In genomic region chr17:82826211-82826610, GRCh38 we compare ENCODE assay signal across 25 cellular contexts. TPM values are rescaled to one million over a fixed set of nuclear protein-coding genes. Genes with fewer than 3 reads are reported as not detected.
DNase-seq lines count a peak whose midpoint lies in the region; ATAC-seq, FAIRE-seq and TF ChIP-seq lines count a peak whose summit lies in the region.
"Had no signal": no experiment of that assay in that cellular context is flagged by ENCODE, and none has a peak within 500 bp of the region (broad histone marks: within the 10 kb centered on the region; RNA-seq: fewer than 3 reads in every experiment).

No MANE protein-coding gene starts in this region.

- H3K9me1 ChIP-seq in K562 (ENCODE audit: control insufficient read depth, insufficient read depth, low read length) = no peaks in the 10 kb centered on the region

- ATAC-seq in left ventricle myocardium superior = no peak
- no peak for ATAC-seq in A549
- no peak for ATAC-seq in K562

- no peak overlapping the region for H2AFZ ChIP-seq in K562 (ENCODE audit: low read depth, low read length)

- POLR2A ChIA-PET in A549 (lab: Yijun Ruan, JAX) = no interaction called here
- POLR2A ChIA-PET in K562 (lab: Yijun Ruan, JAX) = interaction anchor here (1.2 to 1.7 kb wide), 2 partner anchors 9 to 27 kb away, joined by 3 to 4 read pairs; no protein-coding TSS in a partner anchor

- TF ChIP-seq POLR2A in A549 (IDR thresholded peaks at IDR 0.05; ENCODE audit: low read length) = no peak
- TF ChIP-seq POLR2A in K562 (conservative IDR thresholded peaks at IDR 0.05) = no peak
- no peak for TF ChIP-seq POLR2A in suprapubic skin (IDR thresholded peaks at IDR 0.05)

- DNase-seq in cardiac muscle cell (ENCODE audit: low read depth in 1 of 2, low spot score in 1 of 2) (no peak), left ventricle myocardium superior (no peak), A549 (ENCODE audit: low read depth in 1 of 2, low spot score in 1 of 2) (no peak), K562 (ENCODE audit: extremely low read depth in 1 of 4, low spot score in 3 of 4) (no peak), D341Med (ENCODE audit: low spot score) (no peak), suprapubic skin (ENCODE audit: low spot score in 2 of 2) (no peak)
- DNase-seq: ACHN; BE2C; C1 segment of cervical spinal cord; CD4-positive, alpha-beta memory T cell; CD4-positive, CD25-positive, alpha-beta regulatory T cell; CD8-positive, alpha-beta memory T cell; COR-L47; DMS79 treated with DMSO at 0.1 percent for 48 hours; GF-D8 had no signal

- H3K4me3 ChIP-seq in cardiac muscle cell (no peak overlapping the region), A549 (no peak overlapping the region), K562 (no peak overlapping the region), suprapubic skin (no peak overlapping the region)
- H3K4me3 ChIP-seq: BLaER1 had no signal

- no peak overlapping the region for H3K9ac ChIP-seq in K562 (ENCODE audit: insufficient read depth in 1 of 2, low read depth in 2 of 2, low read length in 2 of 2)
- H3K9ac ChIP-seq: BLaER1 had no signal

- BruUV-seq in K562 (replicated peaks; lab: Mats Ljungman, UMichigan) = no TSS peak

- FAIRE-seq in A549 (lab: Jason Lieb, UNC) (no peak), K562 (lab: Jason Lieb, UNC) (no peak)
- FAIRE-seq: D721Med, GM12891, GM19239 had no signal

- intact Hi-C loops in left ventricle myocardium superior (cut with micrococcal nuclease) = no loop called here
- intact Hi-C loops in K562 (cut with micrococcal nuclease) = no loop called here

- H3K79me2 ChIP-seq in K562 (ENCODE audit: control insufficient read depth, insufficient read depth, low read length) = no peaks in the 10 kb centered on the region

- TF ChIP-seq EP300 in A549 (IDR thresholded peaks at IDR 0.05) = no peak
- no peak for TF ChIP-seq EP300 in K562 (IDR thresholded peaks at IDR 0.05; ENCODE audit: low read length)
- TF ChIP-seq EP300 in suprapubic skin (IDR thresholded peaks at IDR 0.05) = no peak

- TF ChIP-seq CTCF in cardiac muscle cell (IDR thresholded peaks at IDR 0.05; ENCODE audit: low read depth, low read length) (no peak), A549 (IDR thresholded peaks at IDR 0.05) (no peak), K562 (IDR thresholded peaks at IDR 0.05 in 2 of 3, conservative IDR thresholded peaks at IDR 0.05 in 1 of 3; ENCODE audit: insufficient read depth in 2 of 3, low read depth in 1 of 3, low read length in 3 of 3) (no peak), suprapubic skin (IDR thresholded peaks at IDR 0.05) (no peak)

- H3K4me1 ChIP-seq in cardiac muscle cell (ENCODE audit: low read depth) (peaks cover 16% of the 10 kb centered on the region), A549 (no peaks in the 10 kb centered on the region), K562 (replicated peaks in 1 of 2; ENCODE audit: control insufficient read depth in 2 of 2, insufficient read depth in 2 of 2, low read length in 2 of 2) (peaks cover 0 to 14% of the 10 kb centered on the region in 2 experiments; a peak in 2 of 5 replicates), suprapubic skin (peaks cover 10% of the 10 kb centered on the region)

- H3K27ac ChIP-seq in cardiac muscle cell (peak overlapping the region; percentile 63), A549 (no peak overlapping the region), KOPT-K1 (ENCODE audit: low read depth, low read length, poor library complexity, severe bottlenecking) (peak overlapping the region; percentile 2), K562 (ENCODE audit: extremely low read depth, low read depth, low read length) (no peak overlapping the region), suprapubic skin (no peak overlapping the region)
- H3K27ac ChIP-seq: 22Rv1, BLaER1 had no signal

- H3K4me2 ChIP-seq in A549 (no peak overlapping the region), K562 (ENCODE audit: insufficient read depth, low read length) (no peak overlapping the region)
- H3K4me2 ChIP-seq: BLaER1 had no signal

- H3K27me3 ChIP-seq in cardiac muscle cell = no peaks in the 10 kb centered on the region
- H3K27me3 ChIP-seq in K562 (ENCODE audit: control insufficient read depth in 2 of 2, insufficient read depth in 2 of 2, low read length in 2 of 2) = no peaks in the 10 kb centered on the region
- no peaks in the 10 kb centered on the region for H3K27me3 ChIP-seq in suprapubic skin
- H3K27me3 ChIP-seq: BE2C, BLaER1 had no signal

- TF ChIP-seq RAD21 in A549 (conservative IDR thresholded peaks at IDR 0.05 in 1 of 2, IDR thresholded peaks at IDR 0.05 in 1 of 2) (no peak), K562 (CRISPR knock-in tag; conservative IDR thresholded peaks at IDR 0.05 in 1 of 2, IDR thresholded peaks at IDR 0.05 in 1 of 2) (no peak)

- H3K9me3 ChIP-seq in cardiac muscle cell (ENCODE audit: low read depth) (no peaks in the 10 kb centered on the region), A549 (peaks cover under 1% of the 10 kb centered on the region; the same call in 1 of the 3 replicates), KOPT-K1 (ENCODE audit: insufficient read depth, low read length, poor library complexity, severe bottlenecking) (no peaks in the 10 kb centered on the region), K562 (replicated peaks; ENCODE audit: control insufficient read depth, insufficient read depth, low read depth, low read length) (0 out of 2 replicates have a peak, but pooled peaks cover 3% of the 10 kb centered on the region), suprapubic skin (peaks cover 3% of the 10 kb centered on the region)
- H3K9me3 ChIP-seq: BE2C, BLaER1 had no signal

- H4K20me1 ChIP-seq in K562 (replicated peaks; ENCODE audit: control insufficient read depth, insufficient read depth, low read length) = no peaks in the 10 kb centered on the region

- H3K36me3 ChIP-seq in cardiac muscle cell (no peaks in the 10 kb centered on the region), KOPT-K1 (ENCODE audit: insufficient read depth, low read length) (peaks cover 55% of the 10 kb centered on the region), K562 (ENCODE audit: control insufficient read depth, insufficient read depth, low read length) (peaks cover 40% of the 10 kb centered on the region; the same call in 2 of the 3 replicates), suprapubic skin (peaks cover 41% of the 10 kb centered on the region)

- CTCF ChIA-PET in A549 (lab: Yijun Ruan, JAX) = interaction anchor here (0.7 kb wide), 1 partner anchor 45 kb away, joined by 3 read pairs; no protein-coding TSS in a partner anchor
- CTCF ChIA-PET in K562 (lab: Yijun Ruan, JAX; ENCODE audit: low intra/inter-chr PET ratio) = no interaction called here

- in situ Hi-C loops in K562 (cut with MboI) = no loop called here

TF ChIP-seq in A549, 52 proteins besides CTCF, POLR2A, EP300 and RAD21 (continues in another document):
- TF ChIP-seq RFX5 (IDR thresholded peaks at IDR 0.05) = no peak
- no peak for TF ChIP-seq KDM1A (IDR thresholded peaks at IDR 0.05; ENCODE audit: low read depth)
- no peak for TF ChIP-seq FOSL2 (IDR thresholded peaks at IDR 0.05)
- no peak for TF ChIP-seq FOSL2 (CRISPR knock-in tag; IDR thresholded peaks at IDR 0.05)
- TF ChIP-seq MAFK (IDR thresholded peaks at IDR 0.05; ENCODE audit: partially characterized antibody) = peak; percentile 88
- no peak for TF ChIP-seq ATOH8 (CRISPR knock-in tag; IDR thresholded peaks at IDR 0.05; ENCODE audit: low read depth)

TF ChIP-seq in K562, 482 proteins besides CTCF, POLR2A, EP300 and RAD21:
- TF ChIP-seq ZNF445 (CRISPR knock-in tag; IDR thresholded peaks at IDR 0.05; ENCODE audit: low read depth) = no peak
- TF ChIP-seq MAFF (IDR thresholded peaks at IDR 0.05; ENCODE audit: low read length) = peak; percentile 76
- peak; percentile 89 for TF ChIP-seq MAFG (tag; conservative IDR thresholded peaks at IDR 0.05)
- TF ChIP-seq MAFK (IDR thresholded peaks at IDR 0.05; ENCODE audit: low read length) = peak; percentile 72
- TF ChIP-seq SRSF1 (IDR thresholded peaks at IDR 0.05; ENCODE audit: low read depth, low read length) = no peak
- peak; percentile 90 for TF ChIP-seq C11orf30 (IDR thresholded peaks at IDR 0.05; ENCODE audit: low read depth)
- peak; percentile 95 for TF ChIP-seq ZNF316 (IDR thresholded peaks at IDR 0.05)

RNA-seq across cellular contexts. Expression of gene ZNF750, which starts 13.6 kb away (rescaled TPM):
- total RNA-seq in cardiac muscle cell (0.07 TPM in 1 of 2 replicates, not detected in the other), left ventricle myocardium superior (0.15 TPM), K562 (2014; rRNA removed) (not detected in 2 replicates), K562 (2014; rRNA removed; fragmentation: Illumina TruSeq; extraction: Trizol) (not detected in 2 replicates), K562 (2015; rRNA removed; fragmentation: Illumina TruSeq; extraction: Trizol) (not detected in 2 replicates), K562 (2021) (not detected in 2 replicates), suprapubic skin (100 to 1,000 TPM; 117 to 353 (median 233) TPM)
- polyA plus RNA-seq in cardiac muscle cell (0.14 and 0.49 TPM in 2 replicates), A549 (2011; rRNA removed) (not detected in 2 replicates), A549 (2017; fragmentation: RNase III; extraction: RNeasy Plus Mini Kit Qiagen cat#74134 plus additional on column Dnase treatment) (not detected in 3 replicates), K562 (2011; rRNA removed) (not detected in 2 replicates), K562 (2014; fragmentation: Illumina TruSeq; extraction: Trizol) (not detected in 2 replicates), K562 (2014; fragmentation: Nextera tagmentation; extraction: Ambion mirVana) (not detected), K562 (2014; rRNA removed) (not detected in 2 replicates)
- not detected in 2 replicates for polyA plus RNA-seq in A549 (2012; cell fraction: cytosol; rRNA removed)
- not detected in 2 replicates for polyA plus RNA-seq in A549 (2012; cell fraction: nucleus; rRNA removed)
- not detected in 2 replicates for polyA minus RNA-seq in A549 (2011; rRNA and poly(A)+ RNA removed)
- not detected in 2 replicates for total RNA-seq in K562 (2011; cell fraction: chromatin; rRNA removed; ENCODE audit: low replicate concordance)
- not detected in 2 replicates for total RNA-seq in K562 (2011; cell fraction: nucleolus; rRNA removed)
- total RNA-seq in K562 (2011; cell fraction: nucleoplasm; rRNA removed) = not detected in 2 replicates
- polyA plus RNA-seq in K562 (2011; cell fraction: cytosol; rRNA removed) = not detected in 2 replicates
- not detected in 2 replicates for polyA plus RNA-seq in K562 (2011; cell fraction: nucleus; rRNA removed)
- 0.07 TPM in 2 replicates for polyA plus RNA-seq in K562 (2012)
- polyA minus RNA-seq in K562 (2011; rRNA and poly(A)+ RNA removed) = not detected in 2 replicates
- polyA minus RNA-seq in K562 (2011; cell fraction: cytosol; rRNA and poly(A)+ RNA removed) = not detected in 2 replicates
- not detected in 2 replicates for polyA minus RNA-seq in K562 (2011; cell fraction: nucleus; rRNA and poly(A)+ RNA removed)
- total RNA-seq: A172; A673; CD4-positive, alpha-beta memory T cell; CD4-positive, CD25-positive, alpha-beta regulatory T cell; CD8-positive, alpha-beta memory T cell had no signal
- polyA plus RNA-seq: AG04450; CD14-positive monocyte; CD4-positive, alpha-beta memory T cell; CD8-positive, alpha-beta memory T cell had no signal

Comparison
In these comparisons a context has a peak if more than half of its experiments do, and no peak if none do; other contexts are left out.
1. H3K27ac ChIP-seq: peak in cardiac muscle cell (single experiment) and KOPT-K1 (single experiment); none in A549 (0 of 2), K562 (single experiment) and suprapubic skin (single experiment).
2. RNA of gene ZNF750, which starts 13.6 kb away (total RNA-seq): 117 to 353 TPM in suprapubic skin; 0.15 TPM in left ventricle myocardium superior (single experiment), 0.07 TPM in cardiac muscle cell and not detected in K562; every median in the first group is over 100 times any median in the second.